ENCODE assay signal across 1 cellular context in genomic region chr1:150813028-150813707, GRCh38.
TF ChIP-seq lines count a peak whose summit lies in the region.

No MANE protein-coding gene starts in this region.

TF ChIP-seq in HEK293, 187 proteins besides CTCF, POLR2A, EP300 and RAD21 (continued from another document):
- TF ChIP-seq ZNF785 (tag by site-specific recombination; IDR thresholded peaks at IDR 0.05) (no peak), ZNF747 (tag by site-specific recombination; IDR thresholded peaks at IDR 0.05) (no peak), SALL2 (tag by site-specific recombination; IDR thresholded peaks at IDR 0.05; ENCODE audit: borderline replicate concordance) (no peak), ZNF561 (tag by site-specific recombination; IDR thresholded peaks at IDR 0.05; ENCODE audit: borderline replicate concordance) (no peak), ZNF610 (tag by site-specific recombination; IDR thresholded peaks at IDR 0.05; ENCODE audit: borderline replicate concordance) (no peak), ATF2 (tag by site-specific recombination; IDR thresholded peaks at IDR 0.05; ENCODE audit: low read depth) (no peak), ZEB2 (tag by site-specific recombination; IDR thresholded peaks at IDR 0.05) (no peak), ZSCAN30 (tag by site-specific recombination; IDR thresholded peaks at IDR 0.05) (peak; percentile 86), KLF1 (tag by site-specific recombination; IDR thresholded peaks at IDR 0.05) (no peak), ZBTB7A (tag by site-specific recombination; IDR thresholded peaks at IDR 0.05; ENCODE audit: low read depth) (no peak), ZNF354C (tag by site-specific recombination; IDR thresholded peaks at IDR 0.05; ENCODE audit: borderline replicate concordance, low read depth) (no peak), ZNF2 (tag by site-specific recombination; IDR thresholded peaks at IDR 0.05) (peak; percentile 62; the same call in 1 of the 2 replicates), ZNF777 (tag by site-specific recombination; IDR thresholded peaks at IDR 0.05; ENCODE audit: borderline replicate concordance) (no peak), REST (tag by site-specific recombination; IDR thresholded peaks at IDR 0.05) (no peak), WT1 (tag by site-specific recombination; IDR thresholded peaks at IDR 0.05) (no peak), ZNF394 (tag by site-specific recombination; IDR thresholded peaks at IDR 0.05; ENCODE audit: borderline replicate concordance) (no peak), ZNF692 (tag by site-specific recombination; IDR thresholded peaks at IDR 0.05) (no peak), SCRT2 (tag by site-specific recombination; IDR thresholded peaks at IDR 0.05) (peak; percentile 91), ZNF658 (tag by site-specific recombination; IDR thresholded peaks at IDR 0.05) (no peak), ZNF423 (tag by site-specific recombination; IDR thresholded peaks at IDR 0.05) (no peak), INSM2 (tag by site-specific recombination; IDR thresholded peaks at IDR 0.05) (no peak), ZXDB (tag by site-specific recombination; IDR thresholded peaks at IDR 0.05) (no peak), ZNF558 (tag by site-specific recombination; IDR thresholded peaks at IDR 0.05) (no peak), ZNF629 (tag by site-specific recombination; IDR thresholded peaks at IDR 0.05) (no peak), BCL11B (tag by site-specific recombination; IDR thresholded peaks at IDR 0.05; ENCODE audit: low read depth) (no peak), ZIC2 (tag by site-specific recombination; IDR thresholded peaks at IDR 0.05) (no peak), SP3 (tag by site-specific recombination; IDR thresholded peaks at IDR 0.05) (no peak), ZBTB49 (tag by site-specific recombination; IDR thresholded peaks at IDR 0.05; ENCODE audit: low read depth) (no peak), SCRT1 (tag by site-specific recombination; IDR thresholded peaks at IDR 0.05; ENCODE audit: borderline replicate concordance) (peak; percentile 75; the same call in 1 of the 2 replicates), ZNF600 (tag by site-specific recombination; IDR thresholded peaks at IDR 0.05) (peak; percentile 42; the same call in 1 of the 2 replicates), ZSCAN23 (tag by site-specific recombination; IDR thresholded peaks at IDR 0.05) (no peak), ZNF571 (tag by site-specific recombination; IDR thresholded peaks at IDR 0.05) (no peak), SETDB1 (IDR thresholded peaks at IDR 0.05; ENCODE audit: insufficient read length, low read length) (no peak), ZNF19 (tag by site-specific recombination; IDR thresholded peaks at IDR 0.05; ENCODE audit: low read depth) (no peak), ZBTB20 (tag by site-specific recombination; IDR thresholded peaks at IDR 0.05) (no peak), ZBTB48 (tag by site-specific recombination; IDR thresholded peaks at IDR 0.05) (peak; percentile 71; the same call in 1 of the 2 replicates), HOXC10 (CRISPR knock-in tag; IDR thresholded peaks at IDR 0.05) (no peak), ZNF654 (tag by site-specific recombination; IDR thresholded peaks at IDR 0.05; ENCODE audit: low read depth) (peak; percentile 67), ZNF266 (tag by site-specific recombination; IDR thresholded peaks at IDR 0.05; ENCODE audit: low read depth) (no peak), ZNF585B (tag by site-specific recombination; IDR thresholded peaks at IDR 0.05) (no peak), AEBP2 (tag by site-specific recombination; IDR thresholded peaks at IDR 0.05; ENCODE audit: borderline replicate concordance) (no peak), REPIN1 (tag by site-specific recombination; IDR thresholded peaks at IDR 0.05; ENCODE audit: low read depth) (no peak), HIC1 (tag by site-specific recombination; IDR thresholded peaks at IDR 0.05) (no peak), ZNF311 (tag by site-specific recombination; IDR thresholded peaks at IDR 0.05; ENCODE audit: borderline replicate concordance) (no peak), ZNF426 (tag by site-specific recombination; IDR thresholded peaks at IDR 0.05) (no peak), ZFP37 (tag by site-specific recombination; IDR thresholded peaks at IDR 0.05) (0 out of 2 replicates have a peak, but pooled peaks have one; percentile 35), ZBTB17 (tag by site-specific recombination; IDR thresholded peaks at IDR 0.05) (peak; percentile 68; the same call in 1 of the 2 replicates), ZNF768 (tag by site-specific recombination; IDR thresholded peaks at IDR 0.05) (no peak), ZNF16 (tag by site-specific recombination; IDR thresholded peaks at IDR 0.05; ENCODE audit: low read depth) (no peak), HOXA7 (CRISPR knock-in tag; IDR thresholded peaks at IDR 0.05; ENCODE audit: borderline replicate concordance) (no peak), ZNF324 (tag by site-specific recombination; IDR thresholded peaks at IDR 0.05) (no peak), ZNF391 (tag by site-specific recombination; IDR thresholded peaks at IDR 0.05; ENCODE audit: borderline replicate concordance, low read depth) (no peak)
TF ChIP-seq in HEK293: peak in this region for 10.
